Comparison of ENCODE assay signal across 16 cellular contexts in the genomic region with DNA sequence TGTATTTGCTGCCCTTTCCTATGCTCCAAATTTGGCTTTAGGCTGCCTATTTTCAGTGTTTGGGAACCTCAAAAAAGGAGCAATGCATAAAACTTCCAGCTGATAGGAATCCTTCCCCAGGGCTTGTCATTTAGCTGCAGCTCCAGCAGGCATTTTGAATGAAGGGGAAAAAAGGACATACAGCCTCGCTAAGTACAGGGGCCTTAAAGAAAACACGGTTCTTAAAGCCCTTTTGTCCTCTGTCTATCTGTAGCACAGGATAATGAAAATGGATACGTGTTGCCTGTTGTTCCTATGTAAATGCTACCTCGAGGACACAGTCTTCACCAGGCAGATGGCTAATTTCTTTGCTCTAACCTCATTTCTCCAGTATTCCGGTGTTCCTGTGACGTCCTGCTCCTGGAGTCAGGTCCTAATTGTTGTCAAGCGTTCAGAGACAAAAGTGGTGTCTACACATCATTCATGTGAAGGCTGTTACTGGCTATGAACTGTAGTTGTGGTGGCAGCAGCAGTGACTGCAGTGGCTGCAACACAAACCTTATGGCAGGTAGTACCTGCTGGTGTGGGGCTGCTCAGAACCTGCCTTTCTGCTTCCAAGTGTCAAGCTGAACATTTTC.
DNase-seq lines count a peak whose midpoint lies in the region; ATAC-seq and TF ChIP-seq lines count a peak whose summit lies in the region.
"Had no signal": no experiment of that assay in that cellular context is flagged by ENCODE, and none has a peak within 500 bp of the region (broad histone marks: within the 10 kb centered on the region; RNA-seq: fewer than 3 reads in every experiment).

No MANE protein-coding gene starts in this region.

- H3K27me3 Mint-ChIP-seq in MCF 10A (ENCODE audit: insufficient read depth, unreplicated experiment) (no peaks in the 10 kb centered on the region), nephron progenitor cell (ENCODE audit: low read depth, poor library complexity) (no peaks in the 10 kb centered on the region)
- no peaks in the 10 kb centered on the region for H3K27me3 Mint-ChIP-seq in activated CD4-positive, alpha-beta T cell treated with anti-CD3 and anti-CD28 coated beads for 36 hours
- H3K27me3 Mint-ChIP-seq in activated CD4-positive, alpha-beta T cell treated with anti-CD3 and anti-CD28 coated beads, Interleukin-2, amount 10 ng/mL, durations not matched to agents 7 days and 5 days = no peaks in the 10 kb centered on the region

- no peak for ATAC-seq in activated CD4-positive, alpha-beta T cell treated with anti-CD3 and anti-CD28 coated beads for 36 hours

- DNase-seq in breast epithelium (ENCODE audit: low spot score in 2 of 2) (no peak), MCF 10A (ENCODE audit: unreplicated experiment) (no peak), cerebellar cortex (ENCODE audit: low spot score) (peak; percentile 60), nephron progenitor cell (no peak), DMS 273 treated with DMSO at 0.1 percent for 48 hours (lab: John Stamatoyannopoulos, UW) (no peak), GM10266 (ENCODE audit: extremely low spot score) (no peak)
- DNase-seq in activated CD4-positive, alpha-beta T cell treated with anti-CD3 and anti-CD28 coated beads for 36 hours = no peak
- no peak for DNase-seq in activated CD4-positive, alpha-beta T cell treated with anti-CD3 and anti-CD28 coated beads, Interleukin-2, amount 10 ng/mL, durations not matched to agents 7 days and 5 days
- DNase-seq: 8988T; CD8-positive, alpha-beta memory T cell; H9; NCI-H1092; NCI-H446; NCI-H774 had no signal

- no peaks in the 10 kb centered on the region for H3K4me1 Mint-ChIP-seq in MCF 10A (ENCODE audit: insufficient read depth, unreplicated experiment)
- peaks cover 67% of the 10 kb centered on the region for H3K4me1 Mint-ChIP-seq in nephron progenitor cell
- H3K4me1 Mint-ChIP-seq in activated CD4-positive, alpha-beta T cell treated with anti-CD3 and anti-CD28 coated beads for 36 hours = no peaks in the 10 kb centered on the region
- H3K4me1 Mint-ChIP-seq in activated CD4-positive, alpha-beta T cell treated with anti-CD3 and anti-CD28 coated beads, Interleukin-2, amount 10 ng/mL, durations not matched to agents 7 days and 5 days = no peaks in the 10 kb centered on the region
- H3K4me1 Mint-ChIP-seq: CD8-positive, alpha-beta memory T cell had no signal

- H3K4me1 ChIP-seq in breast epithelium = no peaks in the 10 kb centered on the region

- no peaks in the 10 kb centered on the region for H3K9me3 Mint-ChIP-seq in MCF 10A (ENCODE audit: unreplicated experiment)
- no peaks in the 10 kb centered on the region for H3K9me3 Mint-ChIP-seq in nephron progenitor cell
- H3K9me3 Mint-ChIP-seq in activated CD4-positive, alpha-beta T cell treated with anti-CD3 and anti-CD28 coated beads for 36 hours (ENCODE audit: low read depth) = no peaks in the 10 kb centered on the region
- no peaks in the 10 kb centered on the region for H3K9me3 Mint-ChIP-seq in activated CD4-positive, alpha-beta T cell treated with anti-CD3 and anti-CD28 coated beads, Interleukin-2, amount 10 ng/mL, durations not matched to agents 7 days and 5 days
- H3K9me3 Mint-ChIP-seq: H9 had no signal

- intact Hi-C loops in breast epithelium (cut with DNase I; ENCODE audit: low total_unique reads) = no loop called here
- intact Hi-C loops in MCF 10A (cut with micrococcal nuclease) = no loop called here
- intact Hi-C loops in activated CD4-positive, alpha-beta T cell treated with anti-CD3 and anti-CD28 coated beads for 36 hours (cut with DNase I, micrococcal nuclease) = no loop called here

- H3K4me3 Mint-ChIP-seq in MCF 10A (ENCODE audit: unreplicated experiment) = no peak overlapping the region
- no peak overlapping the region for H3K4me3 Mint-ChIP-seq in nephron progenitor cell
- no peak overlapping the region for H3K4me3 Mint-ChIP-seq in activated CD4-positive, alpha-beta T cell treated with anti-CD3 and anti-CD28 coated beads for 36 hours
- H3K4me3 Mint-ChIP-seq in activated CD4-positive, alpha-beta T cell treated with anti-CD3 and anti-CD28 coated beads, Interleukin-2, amount 10 ng/mL, durations not matched to agents 7 days and 5 days = no peak overlapping the region
- H3K4me3 Mint-ChIP-seq: CD8-positive, alpha-beta memory T cell had no signal

- no TSS peak for BruUV-seq in MCF 10A (replicated peaks; lab: Mats Ljungman, UMichigan)

- POLR2A ChIA-PET in MCF 10A (lab: Yijun Ruan, JAX) = interaction anchor here (0.6 kb wide), 1 partner anchor 8 kb away, joined by 3 read pairs; no protein-coding TSS in a partner anchor
- POLR2A ChIA-PET in activated CD4-positive, alpha-beta T cell treated with anti-CD3 and anti-CD28 coated beads for 36 hours (lab: Charles Lee) = no interaction called here
- POLR2A ChIA-PET in activated CD4-positive, alpha-beta T cell treated with anti-CD3 and anti-CD28 coated beads, Interleukin-2, amount 10 ng/mL, durations not matched to agents 7 days and 5 days (lab: Charles Lee) = no interaction called here

- no peaks in the 10 kb centered on the region for H3K27me3 ChIP-seq in breast epithelium
- H3K27me3 ChIP-seq: BLaER1 had no signal

- TF ChIP-seq CTCF in breast epithelium (IDR thresholded peaks at IDR 0.05) (no peak), MCF 10A (IDR thresholded peaks at IDR 0.05; ENCODE audit: unreplicated experiment) (no peak), nephron progenitor cell (IDR thresholded peaks at IDR 0.05) (no peak), GM10266 (IDR thresholded peaks at IDR 0.05; ENCODE audit: control insufficient read depth, insufficient read depth, low read depth, missing control alignments) (no peak)

- CTCF ChIA-PET in MCF 10A (lab: Yijun Ruan, JAX) = interaction anchor here (0.6 kb wide), 1 partner anchor 289 kb away, joined by 3 read pairs; no protein-coding TSS in a partner anchor
- CTCF ChIA-PET in activated CD4-positive, alpha-beta T cell treated with anti-CD3 and anti-CD28 coated beads for 36 hours (lab: Charles Lee) = no interaction called here
- CTCF ChIA-PET in activated CD4-positive, alpha-beta T cell treated with anti-CD3 and anti-CD28 coated beads, Interleukin-2, amount 10 ng/mL, durations not matched to agents 7 days and 5 days (lab: Charles Lee) = interaction anchor here (0.5 kb wide), 1 partner anchor 624 kb away, joined by 3 read pairs; no protein-coding TSS in a partner anchor

- H3K27ac Mint-ChIP-seq in MCF 10A (ENCODE audit: low read depth, unreplicated experiment) (no peak overlapping the region), nephron progenitor cell (peak overlapping the region; percentile 97)
- no peak overlapping the region for H3K27ac Mint-ChIP-seq in activated CD4-positive, alpha-beta T cell treated with anti-CD3 and anti-CD28 coated beads for 36 hours
- H3K27ac Mint-ChIP-seq in activated CD4-positive, alpha-beta T cell treated with anti-CD3 and anti-CD28 coated beads, Interleukin-2, amount 10 ng/mL, durations not matched to agents 7 days and 5 days = no peak overlapping the region
- H3K27ac Mint-ChIP-seq: CD8-positive, alpha-beta memory T cell had no signal

- H3K4me3 ChIP-seq in breast epithelium = no peak overlapping the region
- H3K4me3 ChIP-seq: BLaER1, SK-N-MC had no signal

- H3K9me3 ChIP-seq in breast epithelium = no peaks in the 10 kb centered on the region
- H3K9me3 ChIP-seq: BLaER1 had no signal

- H3K27ac ChIP-seq in breast epithelium = peak overlapping the region; percentile 48 to 75
- H3K27ac ChIP-seq: BLaER1, SK-N-MC had no signal

- H3K36me3 ChIP-seq in breast epithelium = no peaks in the 10 kb centered on the region

- H3K36me3 Mint-ChIP-seq in MCF 10A (ENCODE audit: insufficient read depth, unreplicated experiment) = no peaks in the 10 kb centered on the region
- peaks cover 12% of the 10 kb centered on the region for H3K36me3 Mint-ChIP-seq in nephron progenitor cell (ENCODE audit: low read depth)
- no peaks in the 10 kb centered on the region for H3K36me3 Mint-ChIP-seq in activated CD4-positive, alpha-beta T cell treated with anti-CD3 and anti-CD28 coated beads for 36 hours (ENCODE audit: low read depth)
- H3K36me3 Mint-ChIP-seq in activated CD4-positive, alpha-beta T cell treated with anti-CD3 and anti-CD28 coated beads, Interleukin-2, amount 10 ng/mL, durations not matched to agents 7 days and 5 days (ENCODE audit: low read depth) = no peaks in the 10 kb centered on the region
- H3K36me3 Mint-ChIP-seq: CD8-positive, alpha-beta memory T cell had no signal

- TF ChIP-seq POLR2A in breast epithelium (IDR thresholded peaks at IDR 0.05) = no peak
